In the genomic region with DNA sequence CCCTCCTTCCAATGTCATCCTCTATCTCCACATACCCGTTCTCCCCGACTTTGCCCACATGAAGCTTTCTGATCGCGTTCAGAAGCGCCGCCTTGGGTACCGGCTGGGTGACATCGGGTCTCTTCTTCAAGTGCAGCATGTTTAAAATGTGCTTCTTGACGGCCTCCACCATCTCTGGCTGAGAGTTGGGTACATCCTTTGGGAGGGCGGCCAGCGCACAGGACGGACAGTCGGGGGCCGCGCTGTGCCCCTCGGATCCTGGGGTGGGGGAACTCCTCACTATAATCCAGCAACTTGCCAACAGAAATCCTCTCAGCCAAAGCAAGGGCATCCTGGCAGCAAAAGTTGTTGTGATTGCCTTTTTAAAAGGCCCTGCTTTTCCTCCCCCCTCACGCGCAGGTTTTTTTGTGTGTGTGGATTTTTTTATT, we compare ENCODE assay signal across 9 cellular contexts. TPM values are rescaled to one million over a fixed set of nuclear protein-coding genes. Genes with fewer than 3 reads are reported as not detected.
DNase-seq lines count a peak whose midpoint lies in the region; ATAC-seq and TF ChIP-seq lines count a peak whose summit lies in the region.
"Had no signal": no experiment of that assay in that cellular context is flagged by ENCODE, and none has a peak within 500 bp of the region (broad histone marks: within the 10 kb centered on the region; RNA-seq: fewer than 3 reads in every experiment).

No MANE protein-coding gene starts in this region.

- H3K4me3 ChIP-seq in HFF-Myc (replicated peaks; ENCODE audit: low read depth, low read length) (peak overlapping the region; percentile 54), iPS-18a (ENCODE audit: low read length) (peak overlapping the region; percentile 74), gastrocnemius medialis (peak overlapping the region; percentile 30 to 44 (median 38))

- H3K27me3 ChIP-seq in iPS-18a (ENCODE audit: control insufficient read depth, insufficient read depth, low read length), result peaks cover 34% of the 10 kb centered on the region
- H3K27me3 ChIP-seq in gastrocnemius medialis, result peaks cover 3 to 14% (median 9%) of the 10 kb centered on the region in 3 donors
- H3K27me3 ChIP-seq: adrenal gland had no signal

- intact Hi-C loops in gastrocnemius medialis (cut with DNase I; ENCODE audit: low total_unique reads), result no loop called here

- no peak for TF ChIP-seq CTCF in HFF-Myc (IDR thresholded peaks at IDR 0.05; ENCODE audit: low read depth, low read length, missing control alignments)
- TF ChIP-seq CTCF in gastrocnemius medialis (IDR thresholded peaks at IDR 0.05 in 4 of 5, conservative IDR thresholded peaks at IDR 0.05 in 1 of 5), result no peak

- DNase-seq in HFF-Myc (ENCODE audit: extremely low read depth, low read depth) (no peak), astrocyte of the hippocampus (ENCODE audit: low read depth, low spot score) (peak; percentile 55), gastrocnemius medialis (no peak), HCEC 1CT (no peak), amniotic stem cell (lab: John Stamatoyannopoulos, UW) (no peak), NCI-H345 (lab: John Stamatoyannopoulos, UW) (no peak)

- H3K36me3 ChIP-seq in iPS-18a (ENCODE audit: control insufficient read depth, low read depth, low read length) (no peaks in the 10 kb centered on the region), gastrocnemius medialis (no peaks in the 10 kb centered on the region)
- H3K36me3 ChIP-seq: adrenal gland had no signal

- no peak for ATAC-seq in gastrocnemius medialis
- no peak for ATAC-seq in GM18517 (IDR thresholded peaks at IDR 0.05; ENCODE audit: unreplicated experiment)

- H3K4me1 ChIP-seq in iPS-18a (ENCODE audit: control insufficient read depth, low read depth, low read length), result peaks cover 51% of the 10 kb centered on the region
- H3K4me1 ChIP-seq in gastrocnemius medialis, result peaks cover 0 to 8% of the 10 kb centered on the region in 2 donors

- H3K9ac ChIP-seq in iPS-18a (ENCODE audit: low read length), result no peak overlapping the region

- H3K27ac ChIP-seq in iPS-18a (ENCODE audit: low read length) (no peak overlapping the region), gastrocnemius medialis (peak overlapping the region in 3 of 4 donors; percentile 39 to 57 (median 47))

- in situ Hi-C loops in gastrocnemius medialis (cut with MboI; ENCODE audit: low sequenced_read_pairs in 4 of 4), result no loop called here

- H3K9me3 ChIP-seq in iPS-18a (ENCODE audit: control insufficient read depth, low read depth, low read length) (no peaks in the 10 kb centered on the region), gastrocnemius medialis (no peaks in the 10 kb centered on the region)
- H3K9me3 ChIP-seq: adrenal gland had no signal

- TF ChIP-seq POLR2A in gastrocnemius medialis (IDR thresholded peaks at IDR 0.05), result no peak

RNA-seq across cellular contexts. Expression of a gene that starts 2.8 kb away (rescaled TPM):
- under 1 TPM; 0.05 to 0.62 (median 0.41) TPM for total RNA-seq in gastrocnemius medialis
